Comparison of ENCODE assay signal across 11 cellular contexts in the genomic region with DNA sequence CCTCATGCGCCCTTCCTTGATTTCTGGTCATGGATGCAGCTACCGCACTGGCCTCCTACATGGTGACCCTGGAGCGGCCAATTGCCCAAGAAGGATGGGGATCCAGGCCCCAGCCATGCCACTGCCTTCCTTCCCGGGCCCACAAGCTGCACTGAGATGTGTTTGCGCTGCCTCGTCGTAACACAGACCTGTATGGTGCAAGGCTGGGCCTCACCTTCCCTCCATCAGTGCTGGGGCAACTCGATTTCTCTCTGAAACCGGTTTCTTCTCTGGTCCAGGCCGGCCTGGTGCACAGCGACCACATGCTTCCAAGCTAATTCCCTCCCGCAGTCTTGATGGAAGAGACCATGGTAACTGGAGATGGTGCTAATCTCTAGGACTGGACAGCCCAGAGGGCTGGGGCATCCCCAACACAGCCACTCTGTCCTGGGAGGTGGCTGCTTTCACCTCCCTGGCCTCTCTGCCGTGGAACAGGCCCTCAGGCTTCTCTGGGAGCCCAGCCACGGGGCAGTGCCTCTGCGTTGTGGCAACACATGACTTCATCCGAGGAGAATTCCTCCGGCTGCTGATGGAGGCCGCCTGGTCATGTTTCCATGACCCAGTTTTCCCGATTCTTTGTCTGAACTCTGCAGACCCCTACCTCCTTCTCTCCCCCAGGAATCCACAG.
DNase-seq lines count a peak whose midpoint lies in the region; ATAC-seq and TF ChIP-seq lines count a peak whose summit lies in the region.
"Had no signal": no experiment of that assay in that cellular context is flagged by ENCODE, and none has a peak within 500 bp of the region (broad histone marks: within the 10 kb centered on the region; RNA-seq: fewer than 3 reads in every experiment).

No MANE protein-coding gene starts in this region.

- H3K36me3 ChIP-seq in kidney epithelial cell (ENCODE audit: control insufficient read depth, insufficient read depth, low read length) = no peaks in the 10 kb centered on the region
- H3K36me3 ChIP-seq in smooth muscle cell (ENCODE audit: low read depth) = no peaks in the 10 kb centered on the region

- H3K4me3 ChIP-seq in kidney epithelial cell (ENCODE audit: low read depth, low read length) (no peak overlapping the region), smooth muscle cell (no peak overlapping the region)

- H3K9ac ChIP-seq in smooth muscle cell (ENCODE audit: low read depth) = peak overlapping the region; percentile 90

- H3K4me2 ChIP-seq in smooth muscle cell = peak overlapping the region; percentile 69

- H3K4me1 Mint-ChIP-seq in chondrocyte (ENCODE audit: low read depth) = peaks cover 65% of the 10 kb centered on the region

- no peaks in the 10 kb centered on the region for H3K9me3 ChIP-seq in smooth muscle cell (replicated peaks; ENCODE audit: low read depth)

- peaks cover 19% of the 10 kb centered on the region for H3F3A ChIP-seq in smooth muscle cell (ENCODE audit: low read depth)

- ATAC-seq in GM21526 (IDR thresholded peaks at IDR 0.05; ENCODE audit: low FRiP score, unreplicated experiment) (no peak), HG02678 (IDR thresholded peaks at IDR 0.05; ENCODE audit: unreplicated experiment) (no peak)
- ATAC-seq: activated CD8-positive, alpha-beta T cell treated with anti-CD3 and anti-CD28 coated beads, Interleukin-2, amount 10 ng/mL, durations not matched to agents 7 days and 5 days; foreskin keratinocyte had no signal

- H3K27ac Mint-ChIP-seq in chondrocyte (ENCODE audit: unreplicated experiment) = peak overlapping the region; percentile 100
- H3K27ac Mint-ChIP-seq: activated CD8-positive, alpha-beta T cell treated with anti-CD3 and anti-CD28 coated beads, Interleukin-2, amount 10 ng/mL, durations not matched to agents 7 days and 5 days had no signal

- no peaks in the 10 kb centered on the region for H3K27me3 Mint-ChIP-seq in chondrocyte (ENCODE audit: low read depth)

- H2AFZ ChIP-seq in smooth muscle cell (ENCODE audit: low read depth) = peak overlapping the region; percentile 49

- peak overlapping the region; percentile 62 for H3K4me3 Mint-ChIP-seq in chondrocyte (ENCODE audit: unreplicated experiment)
- H3K4me3 Mint-ChIP-seq: activated CD8-positive, alpha-beta T cell treated with anti-CD3 and anti-CD28 coated beads, Interleukin-2, amount 10 ng/mL, durations not matched to agents 7 days and 5 days had no signal

- H3K27me3 ChIP-seq in kidney epithelial cell (ENCODE audit: control insufficient read depth, insufficient read depth, low read length) (no peaks in the 10 kb centered on the region), smooth muscle cell (ENCODE audit: low read depth) (no peaks in the 10 kb centered on the region)
- H3K27me3 ChIP-seq: foreskin keratinocyte had no signal

- peak overlapping the region; percentile 100 for H3K27ac ChIP-seq in smooth muscle cell (ENCODE audit: low read depth)
- H3K27ac ChIP-seq: foreskin keratinocyte had no signal

- WGBS in smooth muscle cell (ENCODE audit: low lambda C conversion rate) = 43% methylated on average over 19 of the region's 19 CpGs

- DNase-seq in H4 (ENCODE audit: low spot score) = peak; percentile 16
- no peak for DNase-seq in chondrocyte (ENCODE audit: low spot score)
- peak; percentile 63 for DNase-seq in kidney epithelial cell (ENCODE audit: low read depth)
- peak; percentile 48 for DNase-seq in smooth muscle cell (lab: John Stamatoyannopoulos, UW; ENCODE audit: unreplicated experiment)
- no peak for DNase-seq in ecto neural progenitor cell (ENCODE audit: low spot score)
- no peak for DNase-seq in activated effector memory CD4-positive, alpha-beta T cell treated with Interleukin-2 at 50 U/mL for 16 hours
- DNase-seq: activated CD8-positive, alpha-beta T cell treated with anti-CD3 and anti-CD28 coated beads, Interleukin-2, amount 10 ng/mL, durations not matched to agents 7 days and 5 days; Calu3; foreskin keratinocyte had no signal

- H3K9me3 Mint-ChIP-seq in chondrocyte (ENCODE audit: low read depth) = no peaks in the 10 kb centered on the region

- no peak for TF ChIP-seq CTCF in chondrocyte (IDR thresholded peaks at IDR 0.05)
- no peak for TF ChIP-seq CTCF in kidney epithelial cell (IDR thresholded peaks at IDR 0.05; ENCODE audit: insufficient read depth, low read length, poor library complexity, severe bottlenecking)
- no peak for TF ChIP-seq CTCF in smooth muscle cell (IDR thresholded peaks at IDR 0.05; ENCODE audit: borderline replicate concordance, insufficient read depth, poor library complexity, severe bottlenecking)

- H3K36me3 Mint-ChIP-seq in chondrocyte (ENCODE audit: low read depth) = peaks cover 4% of the 10 kb centered on the region

- H3K79me2 ChIP-seq in smooth muscle cell (ENCODE audit: low read depth) = peaks cover 31% of the 10 kb centered on the region

- H3K4me1 ChIP-seq in smooth muscle cell (ENCODE audit: low read depth) = peaks cover 14% of the 10 kb centered on the region

- no peaks in the 10 kb centered on the region for H4K20me1 ChIP-seq in smooth muscle cell (ENCODE audit: low read depth)

Comparison
In these comparisons a context has a peak if more than half of its experiments do, and no peak if none do; other contexts are left out.
1. DNase-seq: peak in H4 (single experiment), kidney epithelial cell (single experiment) and smooth muscle cell (single experiment); none in chondrocyte (single experiment), ecto neural progenitor cell (single experiment) and activated effector memory CD4-positive, alpha-beta T cell treated with Interleukin-2 at 50 U/mL for 16 hours (single experiment).